In the genomic region with DNA sequence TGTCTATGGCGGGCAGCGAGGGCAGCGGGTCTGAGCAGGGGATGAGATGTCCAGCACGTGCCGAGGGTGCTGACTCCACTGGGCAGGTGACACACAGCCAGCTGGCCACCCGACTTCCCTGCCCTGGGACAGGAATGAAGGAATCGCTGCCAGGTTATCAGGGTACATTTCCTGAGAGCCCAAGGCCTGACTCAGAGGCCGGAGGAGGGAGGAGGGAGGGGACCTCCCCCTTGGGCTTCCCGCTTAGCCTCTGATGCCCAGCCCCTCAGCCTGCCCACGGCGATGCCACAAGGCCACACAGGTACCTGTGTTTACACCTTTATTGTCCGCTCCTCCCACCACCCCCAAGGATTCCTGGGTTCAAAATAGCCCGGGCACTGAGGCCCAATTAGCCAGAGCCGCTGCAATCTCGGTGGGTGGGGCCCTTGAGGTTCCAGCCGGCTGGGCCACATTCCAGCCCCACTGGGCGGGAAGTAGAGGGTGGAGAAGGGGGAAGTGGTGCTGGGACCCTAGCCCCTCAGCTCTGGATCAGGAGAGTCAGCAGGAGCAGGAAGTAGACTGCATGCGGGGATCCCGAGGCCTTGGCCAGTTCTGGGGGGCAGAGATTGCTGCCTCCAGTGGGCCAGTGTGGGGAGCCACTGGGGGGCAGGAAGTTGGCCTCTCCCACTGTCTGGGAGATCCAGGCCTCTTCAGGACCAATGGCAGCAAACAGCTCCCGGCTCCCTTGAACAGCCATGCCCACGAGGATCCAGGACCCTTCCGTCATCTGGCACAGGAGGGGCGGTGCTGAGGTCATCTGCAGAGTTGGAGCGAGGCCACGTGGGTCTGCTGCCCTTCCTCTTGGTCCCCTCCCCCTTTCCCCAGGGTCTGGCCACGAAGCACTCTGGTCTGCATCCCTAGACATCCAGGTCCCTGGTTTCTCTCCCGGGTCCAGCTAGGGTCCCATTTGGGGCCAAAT, we compare ENCODE assay signal across 9 cellular contexts. TPM values are rescaled to one million over a fixed set of nuclear protein-coding genes. Genes with fewer than 3 reads are reported as not detected.
DNase-seq lines count a peak whose midpoint lies in the region; ATAC-seq, FAIRE-seq and TF ChIP-seq lines count a peak whose summit lies in the region.
"Had no signal": no experiment of that assay in that cellular context is flagged by ENCODE, and none has a peak within 500 bp of the region (broad histone marks: within the 10 kb centered on the region; RNA-seq: fewer than 3 reads in every experiment).

No MANE protein-coding gene starts in this region.

- H3K36me3 ChIP-seq in HCT116 (ENCODE audit: control insufficient read depth in 1 of 2, insufficient read depth in 2 of 2, low read length in 2 of 2) (no peaks in the 10 kb centered on the region), astrocyte (ENCODE audit: insufficient read depth, low read length) (no peaks in the 10 kb centered on the region), spleen (no peaks in the 10 kb centered on the region)

- CTCF ChIA-PET in HCT116 (lab: Charles Lee) = interaction anchor here (1.9 kb wide), 1 partner anchor 21 kb away, joined by 5 read pairs; a partner anchor contains a TSS

- peak overlapping the region; percentile 16 for H3K4me3 Mint-ChIP-seq in astrocyte (ENCODE audit: unreplicated experiment)
- H3K4me3 Mint-ChIP-seq in activated T-cell treated with anti-CD3 and anti-CD28 coated beads, Interleukin-2, amount 50 U/mL, for 72 hours = no peak overlapping the region

- no peak overlapping the region for H2AFZ ChIP-seq in HCT116 (ENCODE audit: low read depth, low read length, poor library complexity, severe bottlenecking)
- peak overlapping the region; percentile 37 for H2AFZ ChIP-seq in astrocyte (ENCODE audit: low read depth, low read length)

- H3K36me3 Mint-ChIP-seq in astrocyte (ENCODE audit: low read depth, unreplicated experiment) = no peaks in the 10 kb centered on the region
- no peaks in the 10 kb centered on the region for H3K36me3 Mint-ChIP-seq in activated T-cell treated with anti-CD3 and anti-CD28 coated beads, Interleukin-2, amount 50 U/mL, for 72 hours (ENCODE audit: insufficient read depth in 2 of 2)

- H3K9me2 ChIP-seq in HCT116 (ENCODE audit: insufficient read depth) = no peaks in the 10 kb centered on the region

- H3K9me3 Mint-ChIP-seq in astrocyte (ENCODE audit: unreplicated experiment) = peaks cover 1% of the 10 kb centered on the region
- H3K9me3 Mint-ChIP-seq in activated T-cell treated with anti-CD3 and anti-CD28 coated beads, Interleukin-2, amount 50 U/mL, for 72 hours = no peaks in the 10 kb centered on the region

- TF ChIP-seq POLR2A in HCT116 (IDR thresholded peaks at IDR 0.05; ENCODE audit: borderline replicate concordance, extremely low read depth, insufficient read depth, insufficient read length) (peak; percentile 50), spleen (IDR thresholded peaks at IDR 0.05) (no peak)

- peak overlapping the region; percentile 63 for H3K9ac ChIP-seq in HCT116 (ENCODE audit: low read length)
- H3K9ac ChIP-seq in astrocyte (ENCODE audit: low read length) = no peak overlapping the region

- POLR2A ChIA-PET in HCT116 (lab: Charles Lee) = interaction anchor here (9.9 kb wide), 1 partner anchor 21 kb away, joined by 84 read pairs; a partner anchor contains a TSS

- peaks cover 49 to 79% of the 10 kb centered on the region in 2 experiments for H3K4me1 ChIP-seq in HCT116 (ENCODE audit: control insufficient read depth in 1 of 2, insufficient read depth in 2 of 2, low read length in 2 of 2)
- H3K4me1 ChIP-seq in astrocyte (ENCODE audit: insufficient read depth, low read length) = peaks cover 36% of the 10 kb centered on the region
- peaks cover 7 to 64% (median 34%) of the 10 kb centered on the region in 6 donors for H3K4me1 ChIP-seq in spleen

- intact Hi-C loops in HCT116 (cut with micrococcal nuclease) = loop anchor here (5.0 kb wide), 2 partner anchors 67 to 318 kb away; a partner anchor contains a TSS
- intact Hi-C loops in spleen (cut with DNase I; ENCODE audit: low total_unique reads) = no loop called here

- no peak for TF ChIP-seq RAD21 in HCT116 (IDR thresholded peaks at IDR 0.05; ENCODE audit: low read depth)

- H3K9me3 ChIP-seq in HCT116 (ENCODE audit: control insufficient read depth in 1 of 2, insufficient read depth in 1 of 2, low read depth in 1 of 2, low read length in 2 of 2) (no peaks in the 10 kb centered on the region), astrocyte (ENCODE audit: insufficient read depth, low read depth, low read length) (no peaks in the 10 kb centered on the region), spleen (no peaks in the 10 kb centered on the region)

- H3K27me3 ChIP-seq in HCT116 (ENCODE audit: insufficient read depth, low read length) (no peaks in the 10 kb centered on the region), astrocyte (ENCODE audit: insufficient read depth, low read length) (no peaks in the 10 kb centered on the region), spleen (replicated peaks in 1 of 7) (no peaks in the 10 kb centered on the region)

- H3K4me3 ChIP-seq in HCT116 (replicated peaks in 1 of 2; ENCODE audit: low read depth in 1 of 2, low read length in 2 of 2) (peak overlapping the region; percentile 40 to 42), astrocyte (ENCODE audit: insufficient read depth, low read depth, low read length) (no peak overlapping the region), spleen (peak overlapping the region in 1 of 8 donors; percentile 39)

- BruUV-seq in HCT116 (replicated peaks; lab: Mats Ljungman, UMichigan) = TSS peak; percentile 90

- DNase-seq in HCT116 (ENCODE audit: low read depth, low spot score) (peak; percentile 84), astrocyte (ENCODE audit: low read depth) (peak; percentile 65), iPS-NIHi7 (ENCODE audit: extremely low spot score) (peak; percentile 62), spleen (no peak)
- no peak for DNase-seq in activated T-cell treated with anti-CD3 and anti-CD28 coated beads, Interleukin-2, amount 50 U/mL, for 72 hours
- DNase-seq: effector memory CD4-positive, alpha-beta T cell had no signal

- H3K4me1 Mint-ChIP-seq in astrocyte (ENCODE audit: low read depth, unreplicated experiment) = peaks cover 14% of the 10 kb centered on the region
- H3K4me1 Mint-ChIP-seq in activated T-cell treated with anti-CD3 and anti-CD28 coated beads, Interleukin-2, amount 50 U/mL, for 72 hours (ENCODE audit: low read depth) = peaks cover 20% of the 10 kb centered on the region

- H3K4me2 ChIP-seq in HCT116 (ENCODE audit: low read length) = peak overlapping the region; percentile 67
- H3K4me2 ChIP-seq in astrocyte (ENCODE audit: low read length) = peak overlapping the region; percentile 32

- FAIRE-seq in astrocyte (lab: Jason Lieb, UNC) = no peak

- WGBS in spleen, 5 donors = 58 to 80% (median 71%) methylated on average over 23 to 27 of the region's 27 CpGs

- H3K79me2 ChIP-seq in HCT116 (ENCODE audit: insufficient read depth, low read length) = peaks cover 7% of the 10 kb centered on the region; the same call in 1 of the 2 replicates
- no peaks in the 10 kb centered on the region for H3K79me2 ChIP-seq in astrocyte (ENCODE audit: insufficient read depth, low read length)

- TF ChIP-seq CTCF in HCT116 (IDR thresholded peaks at IDR 0.05 in 2 of 3, conservative IDR thresholded peaks at IDR 0.05 in 1 of 3; ENCODE audit: borderline replicate concordance in 1 of 3, insufficient read depth in 1 of 3, low read depth in 2 of 3, low read length in 2 of 3) = no peak
- TF ChIP-seq CTCF in astrocyte (IDR thresholded peaks at IDR 0.05; ENCODE audit: insufficient read depth, low read depth, low read length) = no peak
- no peak for TF ChIP-seq CTCF in spleen (IDR thresholded peaks at IDR 0.05 in 8 of 11, conservative IDR thresholded peaks at IDR 0.05 in 3 of 11)

- peaks cover 6% of the 10 kb centered on the region for H3K27me3 Mint-ChIP-seq in astrocyte (ENCODE audit: low read depth, unreplicated experiment)
- no peaks in the 10 kb centered on the region for H3K27me3 Mint-ChIP-seq in activated T-cell treated with anti-CD3 and anti-CD28 coated beads, Interleukin-2, amount 50 U/mL, for 72 hours (ENCODE audit: low read depth)

- no peaks in the 10 kb centered on the region for H4K20me1 ChIP-seq in HCT116 (ENCODE audit: insufficient read depth)
- H4K20me1 ChIP-seq in astrocyte (ENCODE audit: insufficient read depth, low read length) = no peaks in the 10 kb centered on the region

- RAD21 ChIA-PET in HCT116 (lab: Charles Lee; ENCODE audit: low non-redundant PET in 1 of 2, low total read pairs in 2 of 2, uncharacterized antibody in 2 of 2, unreplicated experiment in 2 of 2) = no interaction called here

- ATAC-seq in HCT116 (peak; percentile 54), HG03175 (IDR thresholded peaks at IDR 0.05; ENCODE audit: unreplicated experiment) (no peak), HG02610 (IDR thresholded peaks at IDR 0.05; ENCODE audit: unreplicated experiment) (no peak)
- ATAC-seq in activated T-cell treated with anti-CD3 and anti-CD28 coated beads, Interleukin-2, amount 50 U/mL, for 72 hours (replicated peaks in 1 of 2) = no peak
- ATAC-seq in activated CD4-positive, CD25-positive, alpha-beta regulatory T cell treated with anti-CD3 and anti-CD28 coated beads, Interleukin-2, amount 50 U/mL, for 24 hours = no peak

- no peak overlapping the region for H3K27ac Mint-ChIP-seq in astrocyte (ENCODE audit: unreplicated experiment)
- no peak overlapping the region for H3K27ac Mint-ChIP-seq in activated T-cell treated with anti-CD3 and anti-CD28 coated beads, Interleukin-2, amount 50 U/mL, for 72 hours

- H3K27ac ChIP-seq in HCT116 (ENCODE audit: low read depth, low read length) = peak overlapping the region; percentile 89
- H3K27ac ChIP-seq in astrocyte (ENCODE audit: low read depth, low read length) = no peak overlapping the region
- peak overlapping the region in 7 of 8 donors; percentile 3 to 70 (median 55) for H3K27ac ChIP-seq in spleen

RNA-seq across cellular contexts. Expression of a gene that starts 3.4 kb away (rescaled TPM):
- total RNA-seq in HCT116 (2021; ENCODE audit: unreplicated experiment) = 42.6 TPM
- polyA plus RNA-seq in HCT116 (2012) = 67.9 and 80.9 TPM in 2 replicates
- 3.9 and 9.5 TPM in 2 replicates for total RNA-seq in astrocyte
- total RNA-seq in spleen = not detected
- under 1 TPM; 0.07 to 0.19 (median 0.15) TPM for polyA plus RNA-seq in spleen
- total RNA-seq in activated T-cell treated with anti-CD3 and anti-CD28 coated beads, Interleukin-2, amount 50 U/mL, for 72 hours = not detected

RNA-seq across cellular contexts. Expression of a gene that starts 11.0 kb away (rescaled TPM):
- total RNA-seq in HCT116 (2021; ENCODE audit: unreplicated experiment) = not detected
- 0.33 and 0.92 TPM in 2 replicates for polyA plus RNA-seq in HCT116 (2012)
- total RNA-seq in astrocyte = 0.19 and 0.41 TPM in 2 replicates
- total RNA-seq in spleen = 1 to 10 TPM in 4 of 7 donors, under 1 TPM in 2, not detected in 1; 0.70 to 2.0 (median 1.3) TPM
- polyA plus RNA-seq in spleen = 1 to 10 TPM; 1.5 to 2.6 (median 2.0) TPM
- total RNA-seq in activated T-cell treated with anti-CD3 and anti-CD28 coated beads, Interleukin-2, amount 50 U/mL, for 72 hours = under 1 TPM; 0.19 TPM

RNA-seq across cellular contexts. Expression of a gene that starts 21.4 kb away (rescaled TPM):
- 44.9 TPM for total RNA-seq in HCT116 (2021; ENCODE audit: unreplicated experiment)
- polyA plus RNA-seq in HCT116 (2012) = 39.3 and 40.7 TPM in 2 replicates
- 27.3 and 33.5 TPM in 2 replicates for total RNA-seq in astrocyte
- 10 to 100 TPM; 63.2 to 94.8 (median 85.2) TPM for total RNA-seq in spleen
- 10 to 100 TPM; 48.7 to 63.6 (median 56.5) TPM for polyA plus RNA-seq in spleen
- 10 to 100 TPM; 50.8 to 55.5 TPM for total RNA-seq in activated T-cell treated with anti-CD3 and anti-CD28 coated beads, Interleukin-2, amount 50 U/mL, for 72 hours

RNA-seq across cellular contexts. Expression of a gene that starts 30.7 kb away (rescaled TPM):
- total RNA-seq in HCT116 (2021; ENCODE audit: unreplicated experiment) = 60.7 TPM
- polyA plus RNA-seq in HCT116 (2012) = 85.2 and 87.3 TPM in 2 replicates
- 44.9 and 47.7 TPM in 2 replicates for total RNA-seq in astrocyte
- total RNA-seq in spleen = 10 to 100 TPM; 36.9 to 55.7 (median 40.2) TPM
- 10 to 100 TPM; 15.0 to 27.5 (median 17.4) TPM for polyA plus RNA-seq in spleen
- 10 to 100 TPM; 21.6 to 24.5 TPM for total RNA-seq in activated T-cell treated with anti-CD3 and anti-CD28 coated beads, Interleukin-2, amount 50 U/mL, for 72 hours

RNA-seq across cellular contexts. Expression of a gene that starts 41.0 kb away (rescaled TPM):
- total RNA-seq in HCT116 (2021; ENCODE audit: unreplicated experiment) (522 TPM), astrocyte (250 and 309 TPM in 2 replicates), spleen (100 to 1,000 TPM; 119 to 474 (median 284) TPM)
- polyA plus RNA-seq in HCT116 (2012) = 224 and 307 TPM in 2 replicates
- polyA plus RNA-seq in spleen = 100 to 1,000 TPM; 225 to 694 (median 516) TPM
- total RNA-seq in activated T-cell treated with anti-CD3 and anti-CD28 coated beads, Interleukin-2, amount 50 U/mL, for 72 hours = 100 to 1,000 TPM; 411 to 528 TPM

Comparison
In these comparisons a context has a peak if more than half of its experiments do, and no peak if none do; other contexts are left out.
1. DNase-seq: peak in HCT116 (single experiment), astrocyte (single experiment) and iPS-NIHi7 (single experiment); none in spleen (single experiment) and activated T-cell treated with anti-CD3 and anti-CD28 coated beads, Interleukin-2, amount 50 U/mL, for 72 hours (0 of 2).